11 cellular contexts compared by ENCODE assay signal in genomic region chr14:72558721-72559120, GRCh38.
DNase-seq lines count a peak whose midpoint lies in the region; ATAC-seq and TF ChIP-seq lines count a peak whose summit lies in the region.
"Had no signal": no experiment of that assay in that cellular context is flagged by ENCODE, and none has a peak within 500 bp of the region (broad histone marks: within the 10 kb centered on the region; RNA-seq: fewer than 3 reads in every experiment).

No MANE protein-coding gene starts in this region.

- H3K4ac ChIP-seq in mesenchymal stem cell (ENCODE audit: low read depth in 1 of 2, low read length in 2 of 2) (no peak overlapping the region), H9 (ENCODE audit: low read depth, low read length) (no peak overlapping the region)

- H3K27ac ChIP-seq in mesenchymal stem cell (ENCODE audit: low read length, poor library complexity, severe bottlenecking): no peak overlapping the region
- no peak overlapping the region for H3K27ac ChIP-seq in hepatocyte
- H3K27ac ChIP-seq in H9 (ENCODE audit: insufficient read length, low read depth, low read length): no peak overlapping the region

- no peaks in the 10 kb centered on the region for H3K9me3 Mint-ChIP-seq in H9
- H3K9me3 Mint-ChIP-seq: activated naive CD8-positive, alpha-beta T cell treated with anti-CD3 and anti-CD28 coated beads, Interleukin-2, amount 50 U/mL, for 24 hours had no signal

- no peak overlapping the region for H3K4me2 ChIP-seq in mesenchymal stem cell (ENCODE audit: low read length, poor library complexity, severe bottlenecking)
- H3K4me2 ChIP-seq in hepatocyte: no peak overlapping the region
- H3K4me2 ChIP-seq in H9 (ENCODE audit: insufficient read depth, insufficient read length, low read length): no peak overlapping the region

- H3K23ac ChIP-seq in mesenchymal stem cell (ENCODE audit: low read length in 2 of 2): no peak overlapping the region
- no peak overlapping the region for H3K23ac ChIP-seq in H9 (ENCODE audit: insufficient read length, low read depth, low read length)

- H3K4me1 ChIP-seq in mesenchymal stem cell (ENCODE audit: control insufficient read depth, insufficient read depth, low read depth, low read length) (peaks cover 9% of the 10 kb centered on the region), hepatocyte (ENCODE audit: insufficient read depth) (no peaks in the 10 kb centered on the region), H9 (ENCODE audit: insufficient read depth, low read length) (peaks cover 8% of the 10 kb centered on the region; the same call in 1 of the 2 replicates)

- no peak overlapping the region for H2BK20ac ChIP-seq in H9 (ENCODE audit: low read depth, low read length, poor library complexity, severe bottlenecking)

- H3K4me3 ChIP-seq in choroid plexus epithelial cell (ENCODE audit: low read depth, low read length) (no peak overlapping the region), mesenchymal stem cell (ENCODE audit: insufficient read depth in 1 of 2, low read depth in 1 of 2, low read length in 2 of 2) (peak overlapping the region in 1 of 2 experiments; percentile 44), hepatocyte (no peak overlapping the region)

- no peak overlapping the region for H4K5ac ChIP-seq in H9 (ENCODE audit: insufficient read length, low read depth, low read length)

- H2BK120ac ChIP-seq in mesenchymal stem cell (ENCODE audit: low read depth, low read length) (no peak overlapping the region), H9 (ENCODE audit: low read depth, low read length, poor library complexity, severe bottlenecking) (no peak overlapping the region)

- no peak overlapping the region for H3T11ph ChIP-seq in H9 (ENCODE audit: low read length)

- H3K23me2 ChIP-seq in H9 (ENCODE audit: insufficient read length, low read depth, low read length, poor library complexity, severe bottlenecking): no peaks in the 10 kb centered on the region

- H2BK12ac ChIP-seq in mesenchymal stem cell (ENCODE audit: low read length in 2 of 2) (no peak overlapping the region), H9 (ENCODE audit: insufficient read length, low read depth, low read length) (no peak overlapping the region)

- WGBS in mesenchymal stem cell: 94% methylated on average over 5 of the region's 5 CpGs
- 85% methylated on average over 5 of the region's 5 CpGs for WGBS in hepatocyte (ENCODE audit: low lambda C conversion rate, missing lambda C conversion rate)
- no CpG with 5 or more reads among the region's 5 CpGs for WGBS in H9 (ENCODE audit: extremely low coverage, insufficient read length, low lambda C conversion rate)

- no peak overlapping the region for H3K56ac ChIP-seq in H9 (ENCODE audit: insufficient read length, low read depth, low read length)

- no peak overlapping the region for H4K91ac ChIP-seq in mesenchymal stem cell (ENCODE audit: low read length)
- H4K91ac ChIP-seq in H9 (ENCODE audit: insufficient read length, low read depth, low read length): no peak overlapping the region

- no peak overlapping the region for H3K4me3 Mint-ChIP-seq in H9
- H3K4me3 Mint-ChIP-seq: activated naive CD8-positive, alpha-beta T cell treated with anti-CD3 and anti-CD28 coated beads, Interleukin-2, amount 50 U/mL, for 24 hours had no signal

- H4K8ac ChIP-seq in mesenchymal stem cell (ENCODE audit: low read length) (no peak overlapping the region), H9 (replicated peaks; ENCODE audit: insufficient read length, low read depth, low read length) (no peak overlapping the region)

- H2BK15ac ChIP-seq in mesenchymal stem cell (ENCODE audit: low read depth, poor library complexity, severe bottlenecking) (no peak overlapping the region), H9 (ENCODE audit: low read depth, low read length) (no peak overlapping the region)

- ATAC-seq in left lobe of liver (no peak), HG03457 (IDR thresholded peaks at IDR 0.05; ENCODE audit: unreplicated experiment) (no peak)
- ATAC-seq: activated naive CD8-positive, alpha-beta T cell treated with anti-CD3 and anti-CD28 coated beads, Interleukin-2, amount 50 U/mL, for 24 hours had no signal

- H3K79me2 ChIP-seq in hepatocyte: no peaks in the 10 kb centered on the region
- H3K79me2 ChIP-seq in H9 (ENCODE audit: insufficient read depth, low read length): no peaks in the 10 kb centered on the region

- no peak overlapping the region for H2BK5ac ChIP-seq in mesenchymal stem cell (ENCODE audit: low read depth, low read length, poor library complexity, severe bottlenecking)
- no peak overlapping the region for H2BK5ac ChIP-seq in H9 (ENCODE audit: insufficient read length, low read length)

- H3K27me3 Mint-ChIP-seq in H9 (ENCODE audit: low read depth): peaks cover 2% of the 10 kb centered on the region; the same call in 1 of the 2 replicates

- peaks cover 32 to 35% of the 10 kb centered on the region in 2 experiments for H3K4me1 Mint-ChIP-seq in H9
- H3K4me1 Mint-ChIP-seq: activated naive CD8-positive, alpha-beta T cell treated with anti-CD3 and anti-CD28 coated beads, Interleukin-2, amount 50 U/mL, for 24 hours had no signal

- H2AK5ac ChIP-seq in mesenchymal stem cell (ENCODE audit: low read length, severe bottlenecking) (no peak overlapping the region), H9 (ENCODE audit: insufficient read length, low read length) (no peak overlapping the region)

- H3K9me3 ChIP-seq in mesenchymal stem cell (ENCODE audit: control insufficient read depth, low read length) (no peaks in the 10 kb centered on the region), hepatocyte (ENCODE audit: low read depth) (no peaks in the 10 kb centered on the region), H9 (ENCODE audit: control insufficient read depth, low read depth, low read length) (no peaks in the 10 kb centered on the region)

- H3K79me1 ChIP-seq in mesenchymal stem cell (replicated peaks; ENCODE audit: low read length, poor library complexity, severe bottlenecking): no peaks in the 10 kb centered on the region
- H3K79me1 ChIP-seq in H9 (ENCODE audit: insufficient read depth, low read depth, low read length, poor library complexity, severe bottlenecking): no peaks in the 10 kb centered on the region

- H3K36me3 ChIP-seq in mesenchymal stem cell (ENCODE audit: control insufficient read depth in 1 of 2, insufficient read depth in 2 of 2, low read depth in 1 of 2, low read length in 2 of 2) (no peaks in the 10 kb centered on the region), hepatocyte (replicated peaks; ENCODE audit: insufficient read depth, low read depth) (no peaks in the 10 kb centered on the region)

- TF ChIP-seq CTCF in choroid plexus epithelial cell (conservative IDR thresholded peaks at IDR 0.05; ENCODE audit: low read depth, low read length) (no peak), hepatocyte (IDR thresholded peaks at IDR 0.05; ENCODE audit: poor library complexity) (no peak), H9 (conservative IDR thresholded peaks at IDR 0.05) (no peak)

- peak overlapping the region; percentile 52 for H3K9ac ChIP-seq in mesenchymal stem cell (ENCODE audit: low read length)
- no peak overlapping the region for H3K9ac ChIP-seq in H9 (ENCODE audit: extremely low read depth, insufficient read length, low read length)

- H2AFZ ChIP-seq in mesenchymal stem cell (ENCODE audit: low read depth, low read length) (no peak overlapping the region), hepatocyte (no peak overlapping the region), H9 (ENCODE audit: low read length) (no peak overlapping the region)

- H4K20me1 ChIP-seq in hepatocyte (ENCODE audit: insufficient read depth, poor library complexity, severe bottlenecking): no peaks in the 10 kb centered on the region
- no peaks in the 10 kb centered on the region for H4K20me1 ChIP-seq in H9 (ENCODE audit: control insufficient read depth, insufficient read depth, insufficient read length)

- H3K27me3 ChIP-seq in mesenchymal stem cell (ENCODE audit: control insufficient read depth in 1 of 2, insufficient read depth in 1 of 2, low read length in 2 of 2) (no peaks in the 10 kb centered on the region), hepatocyte (no peaks in the 10 kb centered on the region), H9 (ENCODE audit: insufficient read depth, low read length) (no peaks in the 10 kb centered on the region)

- no peak overlapping the region for H3K18ac ChIP-seq in mesenchymal stem cell (ENCODE audit: low read depth in 1 of 2, low read length in 2 of 2)
- no peak overlapping the region for H3K18ac ChIP-seq in H9 (ENCODE audit: insufficient read length, low read depth, low read length)

- no peak overlapping the region for H3K27ac Mint-ChIP-seq in H9
- H3K27ac Mint-ChIP-seq: activated naive CD8-positive, alpha-beta T cell treated with anti-CD3 and anti-CD28 coated beads, Interleukin-2, amount 50 U/mL, for 24 hours had no signal

- DNase-seq in AG08396 (ENCODE audit: low spot score) (peak; percentile 79), LHCN-M2 (ENCODE audit: low read depth) (peak; percentile 94), choroid plexus epithelial cell (ENCODE audit: low read depth) (peak; percentile 35), mesenchymal stem cell (no peak), hepatocyte (ENCODE audit: low spot score) (no peak), H9 (no peak), left lobe of liver (ENCODE audit: low spot score) (no peak)
- DNase-seq: activated naive CD8-positive, alpha-beta T cell treated with anti-CD3 and anti-CD28 coated beads, Interleukin-2, amount 50 U/mL, for 24 hours; AML-193; NCI-H1930 had no signal

- no peaks in the 10 kb centered on the region for H3K36me3 Mint-ChIP-seq in H9 (ENCODE audit: insufficient read depth in 1 of 3, low read depth in 3 of 3)

- H3K14ac ChIP-seq in mesenchymal stem cell (ENCODE audit: low read length in 2 of 2) (no peak overlapping the region), H9 (ENCODE audit: insufficient read depth, low read length) (no peak overlapping the region)

- H3K9me2 ChIP-seq in hepatocyte (replicated peaks; ENCODE audit: insufficient read depth): no peaks in the 10 kb centered on the region

Comparison
In these comparisons a context has a peak if more than half of its experiments do, and no peak if none do; other contexts are left out.
1. DNase-seq: peak in AG08396 (single experiment), LHCN-M2 (single experiment) and choroid plexus epithelial cell (single experiment); none in mesenchymal stem cell (single experiment), hepatocyte (single experiment), H9 (single experiment) and left lobe of liver (single experiment).